ENCODE assay signal across 12 cellular contexts in genomic region chr11:7579226-7579825, GRCh38.
DNase-seq lines count a peak whose midpoint lies in the region; ATAC-seq, FAIRE-seq and TF ChIP-seq lines count a peak whose summit lies in the region.
"Had no signal": no experiment of that assay in that cellular context is flagged by ENCODE, and none has a peak within 500 bp of the region (broad histone marks: within the 10 kb centered on the region; RNA-seq: fewer than 3 reads in every experiment).

No MANE protein-coding gene starts in this region.

- intact Hi-C loops in heart left ventricle (cut with DNase I) = loop anchor here in 4 of 10 donors (5.0 to 10.0 kb wide), 4 partner anchors 58 to 115 kb away; partner anchors contain the start of gene PPFIBP2 (in 2 of the 4)
- intact Hi-C loops in posterior cingulate gyrus (cut with DNase I) = no loop called here

- H3K9ac ChIP-seq in adipocyte (ENCODE audit: low read length) = peak overlapping the region; percentile 81

- H3K4me3 ChIP-seq in adipocyte (ENCODE audit: low read length) = peak overlapping the region; percentile 77
- peak overlapping the region in 7 of 12 donors; percentile 47 to 66 (median 52) for H3K4me3 ChIP-seq in heart left ventricle
- H3K4me3 ChIP-seq in SJCRH30 = no peak overlapping the region

- DNase-seq in ELR (ENCODE audit: low read depth) (peak; percentile 21), adipocyte (ENCODE audit: low read depth) (peak; percentile 85), heart left ventricle (no peak), stromal cell of bone marrow (ENCODE audit: low read depth) (peak; percentile 33), RPMI8226 (no peak), SJCRH30 (no peak), HTR-8/SVneo (ENCODE audit: insufficient read length, low spot score) (no peak), posterior cingulate gyrus (no peak)
- DNase-seq: activated gamma-delta T cell treated with Interleukin-2 at 50 U/mL for 16 hours; Calu3; effector memory CD8-positive, alpha-beta T cell; islet precursor cell had no signal

- H3K27me3 ChIP-seq in adipocyte (replicated peaks; ENCODE audit: control insufficient read depth, insufficient read depth, low read length) (no peaks in the 10 kb centered on the region), heart left ventricle (peaks cover 0 to 16% (median 0%) of the 10 kb centered on the region in 9 donors), SJCRH30 (no peaks in the 10 kb centered on the region)

- TF ChIP-seq POLR2A in heart left ventricle (IDR thresholded peaks at IDR 0.05) = no peak

- ATAC-seq in heart left ventricle = peak in 2 of 4 donors; percentile 20 to 27
- ATAC-seq: effector memory CD8-positive, alpha-beta T cell had no signal

- H3K36me3 ChIP-seq in adipocyte (ENCODE audit: control insufficient read depth, insufficient read depth, low read length, severe bottlenecking) (no peaks in the 10 kb centered on the region), heart left ventricle (no peaks in the 10 kb centered on the region), SJCRH30 (no peaks in the 10 kb centered on the region)

- no peak for FAIRE-seq in HTR-8/SVneo (lab: Jason Lieb, UNC)

- TF ChIP-seq CTCF in heart left ventricle (IDR thresholded peaks at IDR 0.05) = no peak

- WGBS in heart left ventricle, 4 donors = 27 to 45% (median 32%) methylated on average over 1 of the region's 1 CpG

- H3K9me3 ChIP-seq in adipocyte (ENCODE audit: control insufficient read depth, low read length) (no peaks in the 10 kb centered on the region), heart left ventricle (no peaks in the 10 kb centered on the region), SJCRH30 (replicated peaks) (no peaks in the 10 kb centered on the region)

- peaks cover 56% of the 10 kb centered on the region for H3K4me1 ChIP-seq in adipocyte (ENCODE audit: control insufficient read depth, insufficient read depth, low read length)
- H3K4me1 ChIP-seq in heart left ventricle = peaks cover 7 to 85% (median 49%) of the 10 kb centered on the region in 12 donors
- H3K4me1 ChIP-seq in SJCRH30 = peaks cover 18% of the 10 kb centered on the region

- H3K27ac ChIP-seq in heart left ventricle = peak overlapping the region in 8 of 12 donors; percentile 5 to 91 (median 80)
- no peak overlapping the region for H3K27ac ChIP-seq in SJCRH30

Comparison
In these comparisons a context has a peak if more than half of its experiments do, and no peak if none do; other contexts are left out.
1. DNase-seq: peak in ELR (single experiment), adipocyte (single experiment) and stromal cell of bone marrow (single experiment); none in heart left ventricle (0 of 5), RPMI8226 (single experiment), SJCRH30 (0 of 2), HTR-8/SVneo (single experiment) and posterior cingulate gyrus (0 of 10).